8 cellular contexts compared by ENCODE assay signal in genomic region chr14:74084277-74085046, GRCh38. TPM values are rescaled to one million over a fixed set of nuclear protein-coding genes. Genes with fewer than 3 reads are reported as not detected.
DNase-seq lines count a peak whose midpoint lies in the region; ATAC-seq and TF ChIP-seq lines count a peak whose summit lies in the region.

ALDH6A1 (minus strand) TSS chr14:74084453; CDS start chr14:74084394, 59 bp downstream.
LIN52 (plus strand) TSS chr14:74084956; CDS start chr14:74084975, 19 bp downstream.

- H3K4me1 ChIP-seq in mammary epithelial cell (ENCODE audit: insufficient read depth, low read length) (peaks cover 16% of the 10 kb centered on the region), iPS-20b (ENCODE audit: insufficient read depth, low read length) (peaks cover 8% of the 10 kb centered on the region)

- no peaks in the 10 kb centered on the region for H3K27me3 ChIP-seq in WERI-Rb-1 (ENCODE audit: insufficient read depth, low read depth, severe bottlenecking)
- no peaks in the 10 kb centered on the region for H3K27me3 ChIP-seq in mammary epithelial cell (ENCODE audit: insufficient read depth, low read length)
- no peaks in the 10 kb centered on the region for H3K27me3 ChIP-seq in iPS-20b (ENCODE audit: insufficient read depth, low read length)

- H2AFZ ChIP-seq in mammary epithelial cell (ENCODE audit: low read depth, low read length) = peak within 1 kb of the TSS; percentile 99

- peak within 1 kb of the TSS; percentile 97 for H3K4me2 ChIP-seq in mammary epithelial cell (ENCODE audit: insufficient read depth, low read depth, low read length)

- no TSS peak for BruUV-seq in mammary epithelial cell (replicated peaks; lab: Mats Ljungman, UMichigan)

- TF ChIP-seq CTCF in WERI-Rb-1 (IDR thresholded peaks at IDR 0.05; ENCODE audit: low read depth, low read length) (peak; percentile 19; the same call in 1 of the 2 replicates), mammary epithelial cell (conservative IDR thresholded peaks at IDR 0.05 in 1 of 2, IDR thresholded peaks at IDR 0.05 in 1 of 2; ENCODE audit: extremely low read depth in 1 of 2, insufficient read depth in 1 of 2, low read depth in 1 of 2, low read length in 2 of 2) (peak in 1 of 2 donors; percentile 14)

- CTCF ChIA-PET in mammary epithelial cell (lab: Charles Lee; ENCODE audit: low non-redundant PET) = no interaction called here

- H3K36me3 ChIP-seq in WERI-Rb-1 = 0 out of 2 replicates have a peak, but pooled peaks cover 3% of the 10 kb centered on the region
- H3K36me3 ChIP-seq in mammary epithelial cell (ENCODE audit: insufficient read depth, low read length) = no peaks in the 10 kb centered on the region
- no peaks in the 10 kb centered on the region for H3K36me3 ChIP-seq in iPS-20b (ENCODE audit: insufficient read depth, low read depth, low read length)

- peak within 1 kb of the TSS; percentile 90 for H3K4me3 ChIP-seq in WERI-Rb-1 (ENCODE audit: low read depth, low read length)
- H3K4me3 ChIP-seq in mammary epithelial cell (replicated peaks in 1 of 3; ENCODE audit: insufficient read depth in 1 of 3, low read depth in 2 of 3, low read length in 3 of 3) = peak within 1 kb of the TSS; percentile 76 to 79 (median 77)
- peak within 1 kb of the TSS; percentile 99 for H3K4me3 ChIP-seq in iPS-20b (ENCODE audit: low read length)
- peak within 1 kb of the TSS; percentile 60 to 92 (median 77) for H3K4me3 ChIP-seq in skin epidermis

- intact Hi-C loops in mammary epithelial cell (cut with micrococcal nuclease) = loop anchor here (2.0 kb wide), 1 partner anchor 22 kb away; no protein-coding TSS in a partner anchor

- dilution Hi-C loops in mammary epithelial cell (cut with HindIII; ENCODE audit: low sequenced_read_pairs) = no loop called here

- H3K9ac ChIP-seq in mammary epithelial cell (ENCODE audit: insufficient read depth, low read length) (peak within 1 kb of the TSS; percentile 97), iPS-20b (ENCODE audit: low read depth, low read length) (peak within 1 kb of the TSS; percentile 99)

- H4K20me1 ChIP-seq in mammary epithelial cell (ENCODE audit: insufficient read depth, low read length) = no peaks in the 10 kb centered on the region

- no peaks in the 10 kb centered on the region for H3K9me3 ChIP-seq in WERI-Rb-1 (ENCODE audit: severe bottlenecking)
- H3K9me3 ChIP-seq in mammary epithelial cell (replicated peaks; ENCODE audit: insufficient read depth, low read length) = no peaks in the 10 kb centered on the region
- no peaks in the 10 kb centered on the region for H3K9me3 ChIP-seq in iPS-20b (ENCODE audit: insufficient read depth, low read depth, low read length)

- H3K79me2 ChIP-seq in mammary epithelial cell (ENCODE audit: insufficient read depth, low read length) = peaks cover 18% of the 10 kb centered on the region

- in situ Hi-C loops in mammary epithelial cell (cut with MboI; ENCODE audit: low sequenced_read_pairs in 2 of 2) = no loop called here

- H3K27ac ChIP-seq in WERI-Rb-1 (peak within 1 kb of the TSS; percentile 83), mammary epithelial cell (ENCODE audit: insufficient read depth, low read depth, low read length) (peak within 1 kb of the TSS; percentile 93), iPS-20b (ENCODE audit: low read length) (peak within 1 kb of the TSS; percentile 98), skin epidermis (peak within 1 kb of the TSS in 20 of 21 experiments; percentile 8 to 85 (median 77))

- ATAC-seq in GM18907 (IDR thresholded peaks at IDR 0.05; ENCODE audit: unreplicated experiment) (peak; percentile 91), HG03159 (IDR thresholded peaks at IDR 0.05; ENCODE audit: unreplicated experiment) (peak; percentile 87)

- 2% methylated on average over 40 of the region's 46 CpGs for WGBS in mammary epithelial cell (ENCODE audit: low coverage, missing lambda C conversion rate)

- DNase-seq in AG08396 (ENCODE audit: low spot score) (peak; percentile 99), NCI-H2227 (lab: John Stamatoyannopoulos, UW; ENCODE audit: unreplicated experiment) (peak; percentile 100), WERI-Rb-1 (peak; percentile 99), mammary epithelial cell (peak; percentile 100)

RNA-seq across cellular contexts. Expression of gene ALDH6A1, which starts in this region (rescaled TPM):
- total RNA-seq in mammary epithelial cell = 10 to 100 TPM in 1 of 2 donors, 1 to 10 TPM in 1; 8.4 to 10.2 TPM
- polyA plus RNA-seq in mammary epithelial cell = 4.9 TPM
- polyA minus RNA-seq in mammary epithelial cell = 2.5 TPM

RNA-seq across cellular contexts. Expression of gene LIN52, which starts in this region (rescaled TPM):
- 1 to 10 TPM; 3.8 to 10.0 TPM for total RNA-seq in mammary epithelial cell
- polyA plus RNA-seq in mammary epithelial cell = 5.7 TPM
- polyA minus RNA-seq in mammary epithelial cell = 17.8 TPM

Comparison
In these comparisons a context has a peak if more than half of its experiments do, and no peak if none do; other contexts are left out.
1. Peak in every context shown above with its lines: DNase-seq, ATAC-seq, H3K4me3 ChIP-seq and H3K27ac ChIP-seq.